ENCODE assay signal across 1 cellular context in genomic region chr16:54336805-54337204, GRCh38.
TF ChIP-seq lines count a peak whose summit lies in the region.

No MANE protein-coding gene starts in this region.

TF ChIP-seq in HEK293, 187 proteins besides CTCF, POLR2A, EP300 and RAD21 (continued from another document):
- TF ChIP-seq ZNF488 (tag by site-specific recombination; IDR thresholded peaks at IDR 0.05): no peak
- TF ChIP-seq ZNF449 (tag by site-specific recombination; IDR thresholded peaks at IDR 0.05): no peak
- TF ChIP-seq, protein P1, sequence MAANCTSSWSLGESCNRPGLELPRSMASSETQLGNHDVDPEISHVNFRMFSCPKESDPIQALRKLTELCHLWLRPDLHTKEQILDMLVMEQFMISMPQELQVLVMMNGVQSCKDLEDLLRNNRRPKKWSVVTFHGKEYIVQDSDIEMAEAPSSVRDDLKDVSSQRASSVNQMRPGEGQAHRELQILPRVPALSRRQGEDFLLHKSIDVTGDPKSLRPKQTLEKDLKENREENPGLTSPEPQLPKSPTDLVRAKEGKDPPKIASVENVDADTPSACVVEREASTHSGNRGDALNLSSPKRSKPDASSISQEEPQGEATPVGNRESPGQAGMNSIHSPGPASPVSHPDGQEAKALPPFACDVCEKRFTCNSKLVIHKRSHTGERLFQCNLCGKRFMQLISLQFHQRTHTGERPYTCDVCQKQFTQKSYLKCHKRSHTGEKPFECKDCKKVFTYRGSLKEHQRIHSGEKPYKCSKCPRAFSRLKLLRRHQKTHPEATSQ (tag by site-specific recombination; IDR thresholded peaks at IDR 0.05): no peak
- TF ChIP-seq, protein P2, sequence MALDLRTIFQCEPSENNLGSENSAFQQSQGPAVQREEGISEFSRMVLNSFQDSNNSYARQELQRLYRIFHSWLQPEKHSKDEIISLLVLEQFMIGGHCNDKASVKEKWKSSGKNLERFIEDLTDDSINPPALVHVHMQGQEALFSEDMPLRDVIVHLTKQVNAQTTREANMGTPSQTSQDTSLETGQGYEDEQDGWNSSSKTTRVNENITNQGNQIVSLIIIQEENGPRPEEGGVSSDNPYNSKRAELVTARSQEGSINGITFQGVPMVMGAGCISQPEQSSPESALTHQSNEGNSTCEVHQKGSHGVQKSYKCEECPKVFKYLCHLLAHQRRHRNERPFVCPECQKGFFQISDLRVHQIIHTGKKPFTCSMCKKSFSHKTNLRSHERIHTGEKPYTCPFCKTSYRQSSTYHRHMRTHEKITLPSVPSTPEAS (tag by site-specific recombination; IDR thresholded peaks at IDR 0.05): no peak
- TF ChIP-seq ZNF513 (tag by site-specific recombination; IDR thresholded peaks at IDR 0.05): peak; percentile 79
- TF ChIP-seq GLIS2 (tag by site-specific recombination; IDR thresholded peaks at IDR 0.05): no peak
- no peak for TF ChIP-seq IKZF3 (tag by site-specific recombination; IDR thresholded peaks at IDR 0.05)
- no peak for TF ChIP-seq MZF1 (tag by site-specific recombination; IDR thresholded peaks at IDR 0.05; ENCODE audit: borderline replicate concordance)
- no peak for TF ChIP-seq ZNF558 (tag by site-specific recombination; IDR thresholded peaks at IDR 0.05)
- TF ChIP-seq, protein P3, sequence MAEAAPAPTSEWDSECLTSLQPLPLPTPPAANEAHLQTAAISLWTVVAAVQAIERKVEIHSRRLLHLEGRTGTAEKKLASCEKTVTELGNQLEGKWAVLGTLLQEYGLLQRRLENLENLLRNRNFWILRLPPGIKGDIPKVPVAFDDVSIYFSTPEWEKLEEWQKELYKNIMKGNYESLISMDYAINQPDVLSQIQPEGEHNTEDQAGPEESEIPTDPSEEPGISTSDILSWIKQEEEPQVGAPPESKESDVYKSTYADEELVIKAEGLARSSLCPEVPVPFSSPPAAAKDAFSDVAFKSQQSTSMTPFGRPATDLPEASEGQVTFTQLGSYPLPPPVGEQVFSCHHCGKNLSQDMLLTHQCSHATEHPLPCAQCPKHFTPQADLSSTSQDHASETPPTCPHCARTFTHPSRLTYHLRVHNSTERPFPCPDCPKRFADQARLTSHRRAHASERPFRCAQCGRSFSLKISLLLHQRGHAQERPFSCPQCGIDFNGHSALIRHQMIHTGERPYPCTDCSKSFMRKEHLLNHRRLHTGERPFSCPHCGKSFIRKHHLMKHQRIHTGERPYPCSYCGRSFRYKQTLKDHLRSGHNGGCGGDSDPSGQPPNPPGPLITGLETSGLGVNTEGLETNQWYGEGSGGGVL (tag by site-specific recombination; IDR thresholded peaks at IDR 0.05): peak; percentile 24; the same call in 1 of the 2 replicates
- peak; percentile 99 for TF ChIP-seq EGR2 (tag by site-specific recombination; IDR thresholded peaks at IDR 0.05; ENCODE audit: low read depth)
- TF ChIP-seq, protein P4, sequence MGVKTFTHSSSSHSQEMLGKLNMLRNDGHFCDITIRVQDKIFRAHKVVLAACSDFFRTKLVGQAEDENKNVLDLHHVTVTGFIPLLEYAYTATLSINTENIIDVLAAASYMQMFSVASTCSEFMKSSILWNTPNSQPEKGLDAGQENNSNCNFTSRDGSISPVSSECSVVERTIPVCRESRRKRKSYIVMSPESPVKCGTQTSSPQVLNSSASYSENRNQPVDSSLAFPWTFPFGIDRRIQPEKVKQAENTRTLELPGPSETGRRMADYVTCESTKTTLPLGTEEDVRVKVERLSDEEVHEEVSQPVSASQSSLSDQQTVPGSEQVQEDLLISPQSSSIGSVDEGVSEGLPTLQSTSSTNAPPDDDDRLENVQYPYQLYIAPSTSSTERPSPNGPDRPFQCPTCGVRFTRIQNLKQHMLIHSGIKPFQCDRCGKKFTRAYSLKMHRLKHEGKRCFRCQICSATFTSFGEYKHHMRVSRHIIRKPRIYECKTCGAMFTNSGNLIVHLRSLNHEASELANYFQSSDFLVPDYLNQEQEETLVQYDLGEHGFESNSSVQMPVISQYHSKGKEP (tag by site-specific recombination; IDR thresholded peaks at IDR 0.05): no peak
- no peak for TF ChIP-seq ZNF2 (tag by site-specific recombination; IDR thresholded peaks at IDR 0.05)
- TF ChIP-seq, protein P5, sequence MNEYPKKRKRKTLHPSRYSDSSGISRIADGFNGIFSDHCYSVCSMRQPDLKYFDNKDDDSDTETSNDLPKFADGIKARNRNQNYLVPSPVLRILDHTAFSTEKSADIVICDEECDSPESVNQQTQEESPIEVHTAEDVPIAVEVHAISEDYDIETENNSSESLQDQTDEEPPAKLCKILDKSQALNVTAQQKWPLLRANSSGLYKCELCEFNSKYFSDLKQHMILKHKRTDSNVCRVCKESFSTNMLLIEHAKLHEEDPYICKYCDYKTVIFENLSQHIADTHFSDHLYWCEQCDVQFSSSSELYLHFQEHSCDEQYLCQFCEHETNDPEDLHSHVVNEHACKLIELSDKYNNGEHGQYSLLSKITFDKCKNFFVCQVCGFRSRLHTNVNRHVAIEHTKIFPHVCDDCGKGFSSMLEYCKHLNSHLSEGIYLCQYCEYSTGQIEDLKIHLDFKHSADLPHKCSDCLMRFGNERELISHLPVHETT (tag by site-specific recombination; IDR thresholded peaks at IDR 0.05): no peak
- no peak for TF ChIP-seq ZNF555 (tag by site-specific recombination; conservative IDR thresholded peaks at IDR 0.05)
- TF ChIP-seq, protein P6, sequence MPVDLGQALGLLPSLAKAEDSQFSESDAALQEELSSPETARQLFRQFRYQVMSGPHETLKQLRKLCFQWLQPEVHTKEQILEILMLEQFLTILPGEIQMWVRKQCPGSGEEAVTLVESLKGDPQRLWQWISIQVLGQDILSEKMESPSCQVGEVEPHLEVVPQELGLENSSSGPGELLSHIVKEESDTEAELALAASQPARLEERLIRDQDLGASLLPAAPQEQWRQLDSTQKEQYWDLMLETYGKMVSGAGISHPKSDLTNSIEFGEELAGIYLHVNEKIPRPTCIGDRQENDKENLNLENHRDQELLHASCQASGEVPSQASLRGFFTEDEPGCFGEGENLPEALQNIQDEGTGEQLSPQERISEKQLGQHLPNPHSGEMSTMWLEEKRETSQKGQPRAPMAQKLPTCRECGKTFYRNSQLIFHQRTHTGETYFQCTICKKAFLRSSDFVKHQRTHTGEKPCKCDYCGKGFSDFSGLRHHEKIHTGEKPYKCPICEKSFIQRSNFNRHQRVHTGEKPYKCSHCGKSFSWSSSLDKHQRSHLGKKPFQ (tag by site-specific recombination; IDR thresholded peaks at IDR 0.05): no peak
- TF ChIP-seq ZFHX2 (tag by site-specific recombination; conservative IDR thresholded peaks at IDR 0.05): peak; percentile 98
- no peak for TF ChIP-seq ZNF391 (tag by site-specific recombination; IDR thresholded peaks at IDR 0.05; ENCODE audit: borderline replicate concordance, low read depth)
- TF ChIP-seq ZNF341 (tag by site-specific recombination; IDR thresholded peaks at IDR 0.05; ENCODE audit: low read depth): no peak
- TF ChIP-seq ZNF366 (tag by site-specific recombination; conservative IDR thresholded peaks at IDR 0.05): peak; percentile 48
- TF ChIP-seq BCL11A (tag by site-specific recombination; IDR thresholded peaks at IDR 0.05; ENCODE audit: low read depth): no peak
